ENCODE assay signal across 21 cellular contexts in genomic region chr1:168789501-168789900, GRCh38.
"Had no signal": no experiment of that assay in that cellular context is flagged by ENCODE, and none has a peak within 500 bp of the region (broad histone marks: within the 10 kb centered on the region; RNA-seq: fewer than 3 reads in every experiment).

No MANE protein-coding gene starts in this region.

- H3K27ac ChIP-seq: heart left ventricle, lower lobe of right lung, tibial artery, WERI-Rb-1 had no signal

- H3K4me3 ChIP-seq: heart left ventricle, lower lobe of right lung, tibial artery had no signal

- H3K36me3 ChIP-seq: heart left ventricle, lower lobe of right lung, tibial artery, WERI-Rb-1 had no signal

- ATAC-seq: activated CD8-positive, alpha-beta memory T cell treated with anti-CD3 and anti-CD28 coated beads, Interleukin-2, amount 10 ng/mL, durations not matched to agents 7 days and 5 days; activated CD8-positive, alpha-beta T cell treated with anti-CD3 and anti-CD28 coated beads for 36 hours; heart left ventricle; left cardiac atrium; lower lobe of right lung; sciatic nerve; stimulated activated effector memory CD8-positive, alpha-beta T cell treated with anti-CD3 and anti-CD28 coated beads, Interleukin-12 subunit alpha, Interleukin-12 subunit beta, amount 100 ng/mL, for 72 hours; stimulated activated naive CD8-positive, alpha-beta T cell treated with anti-CD3 and anti-CD28 coated beads, Interleukin-15, amount 100 ng/mL, for 72 hours had no signal

- H3K9me3 ChIP-seq: heart left ventricle, lower lobe of right lung, tibial artery had no signal

- DNase-seq: activated CD4-positive, alpha-beta T cell treated with anti-CD3 and anti-CD28 coated beads, Interleukin-2, amount 10 ng/mL, durations not matched to agents 7 days and 5 days; activated CD4-positive, CD25-positive, alpha-beta regulatory T cell treated with anti-CD3 and anti-CD28 coated beads, Interleukin-2, amount 50 U/mL, for 72 hours; activated CD8-positive, alpha-beta memory T cell treated with anti-CD3 and anti-CD28 coated beads, Interleukin-2, amount 10 ng/mL, durations not matched to agents 7 days and 5 days; activated CD8-positive, alpha-beta T cell treated with anti-CD3 and anti-CD28 coated beads for 36 hours; activated gamma-delta T cell treated with Interleukin-2 at 50 U/mL for 16 hours; activated T-cell treated with anti-CD3 and anti-CD28 coated beads for 4 hours; anterior cingulate cortex; effector CD8-positive, alpha-beta T cell; heart left ventricle; islet precursor cell; left cardiac atrium; lower lobe of right lung; naive B cell; nucleus accumbens; small intestine; stimulated activated CD4-positive, alpha-beta T cell treated with anti-CD3 and anti-CD28 coated beads, Interleukin-2, amount 100 ng/mL, for 24 hours; stimulated activated naive CD8-positive, alpha-beta T cell treated with anti-CD3 and anti-CD28 coated beads, Interleukin-15, amount 100 ng/mL, for 72 hours; tibial artery; WERI-Rb-1 had no signal

- H3K27me3 ChIP-seq: heart left ventricle, tibial artery had no signal

- H3K4me1 ChIP-seq: tibial artery had no signal
